In the genomic region with DNA sequence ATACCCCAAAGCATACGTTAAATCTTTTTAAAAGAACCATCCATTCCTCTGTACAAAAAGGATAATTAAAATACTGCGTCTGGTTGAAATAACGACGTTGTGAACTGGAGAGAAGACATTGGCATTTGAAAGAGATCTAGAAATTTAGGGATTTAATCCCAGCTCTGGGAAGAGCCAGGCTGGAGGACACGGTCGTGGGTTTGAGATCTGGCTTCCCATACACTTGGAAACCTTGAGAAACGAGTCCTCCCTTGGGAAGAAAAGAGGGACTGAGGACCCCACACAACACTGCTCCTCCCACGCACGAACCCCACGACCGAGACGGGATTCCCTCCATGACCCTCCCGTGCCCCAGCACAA, we compare ENCODE assay signal across 1 cellular context.
TF ChIP-seq lines count a peak whose summit lies in the region.

No MANE protein-coding gene starts in this region.

TF ChIP-seq in GM23338, 12 proteins besides CTCF, POLR2A, EP300 and RAD21 (continued from another document):
- TF ChIP-seq REST (IDR thresholded peaks at IDR 0.05; ENCODE audit: unreplicated experiment), result no peak
- no peak for TF ChIP-seq ZNF331 (CRISPR knock-in tag; IDR thresholded peaks at IDR 0.05; ENCODE audit: low read depth)
- no peak for TF ChIP-seq POLR2AphosphoS5 (IDR thresholded peaks at IDR 0.05; ENCODE audit: low read depth)
TF ChIP-seq in GM23338: peak in this region for 0.
